In genomic region chr3:190514163-190515153, GRCh38 we compare ENCODE assay signal across 1 cellular context.
TF ChIP-seq lines count a peak whose summit lies in the region.

No MANE protein-coding gene starts in this region.

TF ChIP-seq in HEK293, 187 proteins besides CTCF, POLR2A, EP300 and RAD21 (continued from another document):
- 0 out of 2 replicates have a peak, but pooled peaks have one; percentile 18 for TF ChIP-seq PRDM10 (tag by site-specific recombination; IDR thresholded peaks at IDR 0.05)
- TF ChIP-seq ZNF121 (tag by site-specific recombination; IDR thresholded peaks at IDR 0.05): no peak
- TF ChIP-seq ZIC2 (tag by site-specific recombination; IDR thresholded peaks at IDR 0.05): peak; percentile 39; the same call in 1 of the 2 replicates
- no peak for TF ChIP-seq ZNF350 (tag by site-specific recombination; IDR thresholded peaks at IDR 0.05)
- no peak for TF ChIP-seq ZNF660 (tag by site-specific recombination; IDR thresholded peaks at IDR 0.05)
TF ChIP-seq in HEK293: peak in this region for 8.
